Comparison of ENCODE assay signal across 27 cellular contexts in genomic region chr15:83200589-83200988, GRCh38. TPM values are rescaled to one million over a fixed set of nuclear protein-coding genes. Genes with fewer than 3 reads are reported as not detected.
A peak's percentile ranks its signal among the peaks of the same experiment; 100 is the strongest.
DNase-seq lines count a peak whose midpoint lies in the region; ATAC-seq, FAIRE-seq and TF ChIP-seq lines count a peak whose summit lies in the region.
"Had no signal": no experiment of that assay in that cellular context is flagged by ENCODE, and none has a peak within 500 bp of the region (broad histone marks: within the 10 kb centered on the region; RNA-seq: fewer than 3 reads in every experiment).

No MANE protein-coding gene starts in this region.

- H3K9me3 ChIP-seq in pancreas: no peaks in the 10 kb centered on the region
- H3K9me3 ChIP-seq: BLaER1, HAP-1, testis had no signal

- peak overlapping the region; percentile 18 for H3K27ac Mint-ChIP-seq in T-helper 2 cell treated with Interferon-gamma antibody and Interleukin-4, amounts not matched to agents 5 μg/mL and 100 μg/mL, for 36 hours

- no peak for TF ChIP-seq CTCF in D721Med (IDR thresholded peaks at IDR 0.05; ENCODE audit: insufficient read depth, missing control alignments)
- TF ChIP-seq CTCF in GM12865 (IDR thresholded peaks at IDR 0.05; ENCODE audit: insufficient read depth, low read depth, low read length, missing control alignments): no peak
- TF ChIP-seq CTCF in fibroblast of the aortic adventitia (IDR thresholded peaks at IDR 0.05; ENCODE audit: insufficient read depth, low read length): no peak
- TF ChIP-seq CTCF in pancreas (IDR thresholded peaks at IDR 0.05): no peak

- H3K4me3 ChIP-seq in GM12865 (ENCODE audit: low read depth, low read length) (no peak overlapping the region; the same call in 1 of the 2 replicates), fibroblast of the aortic adventitia (ENCODE audit: low read depth, low read length) (no peak overlapping the region), pancreas (no peak overlapping the region)
- H3K4me3 ChIP-seq: BLaER1, HAP-1, lung, PC-9, skin epidermis, testis had no signal

- H3K4me3 Mint-ChIP-seq in T-helper 2 cell treated with Interferon-gamma antibody and Interleukin-4, amounts not matched to agents 5 μg/mL and 100 μg/mL, for 36 hours: peak overlapping the region; percentile 19
- H3K4me3 Mint-ChIP-seq: central memory CD8-positive, alpha-beta T cell had no signal

- no peak for ATAC-seq in HG02763 (IDR thresholded peaks at IDR 0.05; ENCODE audit: unreplicated experiment)
- ATAC-seq in HG03097 (IDR thresholded peaks at IDR 0.05; ENCODE audit: low FRiP score, unreplicated experiment): no peak
- no peak for ATAC-seq in pancreas

- FAIRE-seq in D721Med (lab: Jason Lieb, UNC): peak; percentile 58
- FAIRE-seq in pancreas (lab: Jason Lieb, UNC): no peak

- H3K27me3 Mint-ChIP-seq in T-helper 2 cell treated with Interferon-gamma antibody and Interleukin-4, amounts not matched to agents 5 μg/mL and 100 μg/mL, for 36 hours (ENCODE audit: low read depth): peaks cover 46% of the 10 kb centered on the region

- intact Hi-C loops in pancreas (cut with DNase I): no loop called here

- no peaks in the 10 kb centered on the region for H3K27me3 ChIP-seq in pancreas
- H3K27me3 ChIP-seq: BLaER1, testis had no signal

- no peak for DNase-seq in D721Med (ENCODE audit: insufficient read length, low spot score)
- peak; percentile 49 for DNase-seq in GM12865 (ENCODE audit: low read depth)
- DNase-seq in T-helper 2 cell treated with Interferon-gamma antibody and Interleukin-4, amounts not matched to agents 5 μg/mL and 100 μg/mL, for 36 hours (ENCODE audit: low spot score): no peak
- peak; percentile 31 for DNase-seq in fibroblast of the aortic adventitia (ENCODE audit: low read depth)
- DNase-seq in pancreas: no peak
- DNase-seq: activated CD4-positive, alpha-beta T cell treated with anti-CD3 and anti-CD28 coated beads for 1 hour; amygdala; Calu3; effector memory CD4-positive, alpha-beta T cell; islet precursor cell; Kasumi-1; NCI-H1436; NCI-H2171; NCI-H774; PC-9; posterior cingulate gyrus; stimulated activated CD4-positive, alpha-beta T cell treated with anti-CD3 and anti-CD28 coated beads, Interleukin-4, amount 100 ng/mL, for 1 hour; T1000; testis had no signal

- H3K4me1 Mint-ChIP-seq in T-helper 2 cell treated with Interferon-gamma antibody and Interleukin-4, amounts not matched to agents 5 μg/mL and 100 μg/mL, for 36 hours (ENCODE audit: low read depth): peaks cover 11% of the 10 kb centered on the region
- H3K4me1 Mint-ChIP-seq: central memory CD8-positive, alpha-beta T cell had no signal

- peaks cover 1% of the 10 kb centered on the region for H3K36me3 Mint-ChIP-seq in T-helper 2 cell treated with Interferon-gamma antibody and Interleukin-4, amounts not matched to agents 5 μg/mL and 100 μg/mL, for 36 hours (ENCODE audit: low read depth)

- no peak overlapping the region for H3K27ac ChIP-seq in pancreas
- H3K27ac ChIP-seq: BLaER1, PC-9, skin epidermis, testis had no signal

- H3K9me3 Mint-ChIP-seq in T-helper 2 cell treated with Interferon-gamma antibody and Interleukin-4, amounts not matched to agents 5 μg/mL and 100 μg/mL, for 36 hours: no peaks in the 10 kb centered on the region
- H3K9me3 Mint-ChIP-seq: central memory CD8-positive, alpha-beta T cell; naive thymus-derived CD4-positive, alpha-beta T cell had no signal

- H3K36me3 ChIP-seq in pancreas: no peaks in the 10 kb centered on the region
- H3K36me3 ChIP-seq: HAP-1 had no signal

- peaks cover 0 to 11% (median 7%) of the 10 kb centered on the region in 3 donors for H3K4me1 ChIP-seq in pancreas

RNA-seq across cellular contexts. Expression of gene HDGFL3, which starts 7.0 kb away (rescaled TPM):
- total RNA-seq in fibroblast of the aortic adventitia (ENCODE audit: low replicate concordance) (52.0 and 167 TPM in 2 replicates), pancreas (10 to 100 TPM in 2 of 6 donors, 1 to 10 TPM in 4; 5.8 to 17.2 (median 7.9) TPM)
- 10 to 100 TPM in 1 of 2 donors, 1 to 10 TPM in 1; 3.0 to 10.5 TPM for polyA plus RNA-seq in pancreas

Comparison
In these comparisons a context has a peak if more than half of its experiments do, and no peak if none do; other contexts are left out.
1. DNase-seq: peak in GM12865 (single experiment) and fibroblast of the aortic adventitia (single experiment); none in D721Med (single experiment), T-helper 2 cell treated with Interferon-gamma antibody and Interleukin-4, amounts not matched to agents 5 μg/mL and 100 μg/mL, for 36 hours (single experiment) and pancreas (0 of 6).